8 cellular contexts compared by ENCODE assay signal in genomic region chr7:119895320-119895719, GRCh38.
"Had no signal": no experiment of that assay in that cellular context is flagged by ENCODE, and none has a peak within 500 bp of the region (broad histone marks: within the 10 kb centered on the region; RNA-seq: fewer than 3 reads in every experiment).

No MANE protein-coding gene starts in this region.

- H3K36me3 ChIP-seq: HAP-1 had no signal

- H2AFZ ChIP-seq: GM23248 had no signal

- DNase-seq: GM23248, GOT3, H7, HFFc6 had no signal

- ATAC-seq: HCT116, HepG2 had no signal

- H3K4me3 ChIP-seq: GM23248, HAP-1 had no signal

- H3K9ac ChIP-seq: GM23248 had no signal

- H3K9me3 ChIP-seq: HAP-1 had no signal

- H3K27ac ChIP-seq: GM23248, HL-60 had no signal

- FAIRE-seq: HepG2 had no signal
